In genomic region chr15:47571241-47571640, GRCh38 we compare ENCODE assay signal across 24 cellular contexts.
"Had no signal": no experiment of that assay in that cellular context is flagged by ENCODE, and none has a peak within 500 bp of the region (broad histone marks: within the 10 kb centered on the region; RNA-seq: fewer than 3 reads in every experiment).

No MANE protein-coding gene starts in this region.

- H3K27ac ChIP-seq: heart left ventricle, ovary, testis had no signal

- FAIRE-seq: endothelial cell of umbilical vein, islet of Langerhans had no signal

- H3K4me1 ChIP-seq: spleen, testis, transverse colon had no signal

- H3K4me1 Mint-ChIP-seq: naive thymus-derived CD8-positive, alpha-beta T cell; stimulated activated memory B cell treated with anti-CD40 and anti-IgM and Interleukin-4, amounts not matched to agents 10 μg/mL and 1 μg/mL and 100 μg/mL, for 72 hours had no signal

- H3K27me3 Mint-ChIP-seq: stimulated activated memory B cell treated with anti-CD40 and anti-IgM and Interleukin-4, amounts not matched to agents 10 μg/mL and 1 μg/mL and 100 μg/mL, for 72 hours; stimulated activated naive CD8-positive, alpha-beta T cell treated with anti-CD3 and anti-CD28 coated beads, Interleukin-15, Interleukin-2, amounts not matched to agents 100 ng/mL and 50 ng/mL, for 24 hours had no signal

- H3K4me3 ChIP-seq: coronary artery, heart left ventricle, mucosa of descending colon, ovary, spleen, testis, transverse colon had no signal

- H3K36me3 Mint-ChIP-seq: naive thymus-derived CD8-positive, alpha-beta T cell; stimulated activated memory B cell treated with anti-CD40 and anti-IgM and Interleukin-4, amounts not matched to agents 10 μg/mL and 1 μg/mL and 100 μg/mL, for 72 hours had no signal

- H3K27me3 ChIP-seq: heart left ventricle, ovary, spleen, testis, transverse colon had no signal

- H3K9me3 Mint-ChIP-seq: endodermal cell; naive thymus-derived CD8-positive, alpha-beta T cell; stimulated activated memory B cell treated with anti-CD40 and anti-IgM and Interleukin-4, amounts not matched to agents 10 μg/mL and 1 μg/mL and 100 μg/mL, for 72 hours; stimulated activated naive CD8-positive, alpha-beta T cell treated with anti-CD3 and anti-CD28 coated beads, Interleukin-15, Interleukin-2, amounts not matched to agents 100 ng/mL and 50 ng/mL, for 24 hours had no signal

- H3K9me3 ChIP-seq: heart left ventricle, mucosa of descending colon, ovary, spleen, testis, transverse colon had no signal

- H3K36me3 ChIP-seq: heart left ventricle, ovary, spleen, transverse colon had no signal

- DNase-seq: effector CD4-positive, alpha-beta T cell; endodermal cell; erythroblast; foreskin melanocyte; heart left ventricle; hypothalamus; kidney glomerular epithelial cell; mammary epithelial cell; mucosa of descending colon; naive thymus-derived CD8-positive, alpha-beta T cell; nucleus accumbens; ovary; right cardiac atrium; spleen; stimulated activated CD4-positive, alpha-beta T cell treated with anti-CD3 and anti-CD28 coated beads, Interleukin-15, amount 100 ng/mL, for 24 hours; stimulated activated CD4-positive, alpha-beta T cell treated with anti-CD3 and anti-CD28 coated beads, Interleukin-1b, Interleukin-23, amount 100 ng/mL, for 48 hours; stimulated activated CD4-positive, alpha-beta T cell treated with anti-CD3 and anti-CD28 coated beads, Interleukin-4, amount 100 ng/mL, for 24 hours; testis; transverse colon had no signal

- ATAC-seq: heart left ventricle; naive thymus-derived CD8-positive, alpha-beta T cell; right cardiac atrium; stimulated activated memory B cell treated with anti-CD40 and anti-IgM and Interleukin-4, amounts not matched to agents 10 μg/mL and 1 μg/mL and 100 μg/mL, for 72 hours had no signal

- H3K4me3 Mint-ChIP-seq: endodermal cell; naive thymus-derived CD8-positive, alpha-beta T cell; stimulated activated memory B cell treated with anti-CD40 and anti-IgM and Interleukin-4, amounts not matched to agents 10 μg/mL and 1 μg/mL and 100 μg/mL, for 72 hours; stimulated activated naive CD8-positive, alpha-beta T cell treated with anti-CD3 and anti-CD28 coated beads, Interleukin-15, Interleukin-2, amounts not matched to agents 100 ng/mL and 50 ng/mL, for 24 hours had no signal

- H3K27ac Mint-ChIP-seq: endodermal cell; naive thymus-derived CD8-positive, alpha-beta T cell; stimulated activated memory B cell treated with anti-CD40 and anti-IgM and Interleukin-4, amounts not matched to agents 10 μg/mL and 1 μg/mL and 100 μg/mL, for 72 hours; stimulated activated naive CD8-positive, alpha-beta T cell treated with anti-CD3 and anti-CD28 coated beads, Interleukin-15, Interleukin-2, amounts not matched to agents 100 ng/mL and 50 ng/mL, for 24 hours had no signal
